17 cellular contexts compared by ENCODE assay signal in genomic region chr1:30589083-30589482, GRCh38.
DNase-seq lines count a peak whose midpoint lies in the region; ATAC-seq and TF ChIP-seq lines count a peak whose summit lies in the region.
"Had no signal": no experiment of that assay in that cellular context is flagged by ENCODE, and none has a peak within 500 bp of the region (broad histone marks: within the 10 kb centered on the region; RNA-seq: fewer than 3 reads in every experiment).

No MANE protein-coding gene starts in this region.

- H3K9me3 Mint-ChIP-seq in MCF 10A (ENCODE audit: unreplicated experiment), result peaks cover 9% of the 10 kb centered on the region
- H3K9me3 Mint-ChIP-seq: HFFc6 had no signal

- DNase-seq in mammary epithelial cell (peak; percentile 28), MCF 10A (ENCODE audit: unreplicated experiment) (no peak), colonic mucosa (peak; percentile 3), lung (ENCODE audit: low spot score) (peak; percentile 10), AG08395 (ENCODE audit: low spot score) (no peak), GM23248 (no peak)
- DNase-seq in stimulated activated CD4-positive, alpha-beta T cell treated with anti-CD3 and anti-CD28 coated beads, Interleukin-1b, Interleukin-23, amount 100 ng/mL, for 48 hours, result no peak
- DNase-seq: 8988T; BE2C; C1 segment of cervical spinal cord; CD4-positive, CD25-positive, alpha-beta regulatory T cell; CD8-positive, alpha-beta memory T cell; COR-L47; DMS 273 treated with DMSO at 0.1 percent for 48 hours; DMS53; HFFc6 had no signal

- CTCF ChIA-PET in mammary epithelial cell (lab: Charles Lee; ENCODE audit: low non-redundant PET) (no interaction called here), MCF 10A (lab: Yijun Ruan, JAX) (no interaction called here)

- no peak for TF ChIP-seq CTCF in mammary epithelial cell (conservative IDR thresholded peaks at IDR 0.05 in 1 of 2, IDR thresholded peaks at IDR 0.05 in 1 of 2; ENCODE audit: extremely low read depth in 1 of 2, insufficient read depth in 1 of 2, low read depth in 1 of 2, low read length in 2 of 2)
- no peak for TF ChIP-seq CTCF in MCF 10A (IDR thresholded peaks at IDR 0.05; ENCODE audit: unreplicated experiment)
- TF ChIP-seq CTCF in colonic mucosa (IDR thresholded peaks at IDR 0.05), result no peak
- no peak for TF ChIP-seq CTCF in lung (IDR thresholded peaks at IDR 0.05; ENCODE audit: control extremely low read depth, extremely low read depth)

- H4K20me1 ChIP-seq in mammary epithelial cell (ENCODE audit: insufficient read depth, low read length), result no peaks in the 10 kb centered on the region
- no peaks in the 10 kb centered on the region for H4K20me1 ChIP-seq in GM23248 (ENCODE audit: insufficient read depth)

- H3K9me3 ChIP-seq in mammary epithelial cell (replicated peaks; ENCODE audit: insufficient read depth, low read length) (no peaks in the 10 kb centered on the region), colonic mucosa (no peaks in the 10 kb centered on the region), lung (ENCODE audit: control insufficient read depth in 2 of 2, insufficient read depth in 1 of 2, low read length in 1 of 2) (peaks cover 0 to 3% of the 10 kb centered on the region in 2 donors), GM23248 (ENCODE audit: low read depth) (no peaks in the 10 kb centered on the region)
- H3K9me3 ChIP-seq: BE2C had no signal

- no peak overlapping the region for H2AFZ ChIP-seq in mammary epithelial cell (ENCODE audit: low read depth, low read length)
- no peak overlapping the region for H2AFZ ChIP-seq in GM23248

- no TSS peak for BruUV-seq in mammary epithelial cell (replicated peaks; lab: Mats Ljungman, UMichigan)
- no TSS peak for BruUV-seq in MCF 10A (replicated peaks; lab: Mats Ljungman, UMichigan)

- H3K9me2 ChIP-seq in GM23248 (ENCODE audit: insufficient read depth), result no peaks in the 10 kb centered on the region

- no peaks in the 10 kb centered on the region for H3K79me2 ChIP-seq in mammary epithelial cell (ENCODE audit: insufficient read depth, low read length)
- no peaks in the 10 kb centered on the region for H3K79me2 ChIP-seq in GM23248 (ENCODE audit: insufficient read depth)

- POLR2A ChIA-PET in MCF 10A (lab: Yijun Ruan, JAX), result no interaction called here

- H3K4me3 ChIP-seq in mammary epithelial cell (replicated peaks in 1 of 3; ENCODE audit: insufficient read depth in 1 of 3, low read depth in 2 of 3, low read length in 3 of 3) (no peak overlapping the region), colonic mucosa (no peak overlapping the region), lung (no peak overlapping the region), GM23248 (no peak overlapping the region)

- intact Hi-C loops in mammary epithelial cell (cut with micrococcal nuclease), result no loop called here
- intact Hi-C loops in MCF 10A (cut with micrococcal nuclease), result no loop called here
- intact Hi-C loops in colonic mucosa (cut with DNase I), result no loop called here

- H3K27ac ChIP-seq in mammary epithelial cell (ENCODE audit: insufficient read depth, low read depth, low read length) (no peak overlapping the region), colonic mucosa (no peak overlapping the region), lung (ENCODE audit: low read depth in 1 of 2, low read length in 1 of 2) (no peak overlapping the region), GM23248 (no peak overlapping the region)

- ATAC-seq in lung (ENCODE audit: insufficient read depth, low FRiP score), result no peak
- ATAC-seq: HCT116 had no signal

- H3K4me1 ChIP-seq in mammary epithelial cell (ENCODE audit: insufficient read depth, low read length), result no peaks in the 10 kb centered on the region
- H3K4me1 ChIP-seq in colonic mucosa, result no peaks in the 10 kb centered on the region
- no peaks in the 10 kb centered on the region for H3K4me1 ChIP-seq in lung (ENCODE audit: control insufficient read depth in 2 of 2, insufficient read depth in 2 of 2, low read length in 2 of 2)
- no peaks in the 10 kb centered on the region for H3K4me1 ChIP-seq in GM23248 (ENCODE audit: insufficient read depth)
- H3K4me1 ChIP-seq: BE2C had no signal

- H3K4me2 ChIP-seq in mammary epithelial cell (ENCODE audit: insufficient read depth, low read depth, low read length) (no peak overlapping the region), GM23248 (ENCODE audit: unreplicated experiment) (no peak overlapping the region)

- H3K36me3 ChIP-seq in mammary epithelial cell (ENCODE audit: insufficient read depth, low read length) (no peaks in the 10 kb centered on the region), colonic mucosa (no peaks in the 10 kb centered on the region), lung (ENCODE audit: control insufficient read depth in 2 of 2, insufficient read depth in 2 of 2, low read length in 2 of 2) (no peaks in the 10 kb centered on the region), GM23248 (ENCODE audit: low read depth) (no peaks in the 10 kb centered on the region)
- H3K36me3 ChIP-seq: BE2C had no signal

- WGBS in mammary epithelial cell (ENCODE audit: low coverage, missing lambda C conversion rate), result 74% methylated on average over 5 of the region's 5 CpGs
- WGBS in lung, 2 donors, result 47 to 49% methylated on average over 5 of the region's 5 CpGs
- 45 to 50% methylated on average over 5 of the region's 5 CpGs for WGBS in GM23248 (ENCODE audit: low coverage in 1 of 2, low lambda C conversion rate in 2 of 2, missing lambda C conversion rate in 2 of 2), 2 experiments

- peaks cover 61% of the 10 kb centered on the region for H3K27me3 Mint-ChIP-seq in MCF 10A (ENCODE audit: insufficient read depth, unreplicated experiment)

- H3K27me3 ChIP-seq in mammary epithelial cell (ENCODE audit: insufficient read depth, low read length), result no peaks in the 10 kb centered on the region
- no peaks in the 10 kb centered on the region for H3K27me3 ChIP-seq in colonic mucosa
- no peaks in the 10 kb centered on the region for H3K27me3 ChIP-seq in lung (ENCODE audit: control insufficient read depth, insufficient read depth)
- peaks cover 8% of the 10 kb centered on the region; the same call in 1 of the 2 replicates for H3K27me3 ChIP-seq in GM23248 (replicated peaks; ENCODE audit: insufficient read depth)
- H3K27me3 ChIP-seq: BE2C had no signal

- H3K36me3 Mint-ChIP-seq in MCF 10A (ENCODE audit: insufficient read depth, unreplicated experiment), result no peaks in the 10 kb centered on the region
- H3K36me3 Mint-ChIP-seq: CD4-positive, CD25-positive, alpha-beta regulatory T cell had no signal

- H3K4me3 Mint-ChIP-seq in MCF 10A (ENCODE audit: unreplicated experiment), result no peak overlapping the region
- H3K4me3 Mint-ChIP-seq: CD4-positive, CD25-positive, alpha-beta regulatory T cell; CD8-positive, alpha-beta memory T cell; HFFc6 had no signal

- no peak overlapping the region for H3K9ac ChIP-seq in mammary epithelial cell (ENCODE audit: insufficient read depth, low read length)
- H3K9ac ChIP-seq in colonic mucosa (ENCODE audit: low read depth in 2 of 2, low read length in 2 of 2), result no peak overlapping the region
- H3K9ac ChIP-seq in GM23248, result no peak overlapping the region

- no peak overlapping the region for H3K27ac Mint-ChIP-seq in MCF 10A (ENCODE audit: low read depth, unreplicated experiment)
- H3K27ac Mint-ChIP-seq: CD4-positive, CD25-positive, alpha-beta regulatory T cell; HFFc6 had no signal

- dilution Hi-C loops in mammary epithelial cell (cut with HindIII; ENCODE audit: low sequenced_read_pairs), result no loop called here

- in situ Hi-C loops in mammary epithelial cell (cut with MboI; ENCODE audit: low sequenced_read_pairs in 2 of 2), result no loop called here
- in situ Hi-C loops in GM23248 (cut with MboI), result no loop called here

- H3F3A ChIP-seq in GM23248 (ENCODE audit: insufficient read depth), result no peaks in the 10 kb centered on the region

- no peaks in the 10 kb centered on the region for H3K4me1 Mint-ChIP-seq in MCF 10A (ENCODE audit: insufficient read depth, unreplicated experiment)
- H3K4me1 Mint-ChIP-seq: CD4-positive, CD25-positive, alpha-beta regulatory T cell; CD8-positive, alpha-beta memory T cell had no signal

Comparison
In these comparisons a context has a peak if more than half of its experiments do, and no peak if none do; other contexts are left out.
1. DNase-seq: peak in mammary epithelial cell (single experiment), colonic mucosa (single experiment) and lung (single experiment); none in MCF 10A (single experiment), AG08395 (single experiment), GM23248 (single experiment) and stimulated activated CD4-positive, alpha-beta T cell treated with anti-CD3 and anti-CD28 coated beads, Interleukin-1b, Interleukin-23, amount 100 ng/mL, for 48 hours (single experiment).